ENCODE assay signal across 15 cellular contexts in genomic region chr3:43906847-43907507, GRCh38.
A peak's percentile ranks its signal among the peaks of the same experiment; 100 is the strongest.
DNase-seq lines count a peak whose midpoint lies in the region; ATAC-seq, FAIRE-seq and TF ChIP-seq lines count a peak whose summit lies in the region.
"Had no signal": no experiment of that assay in that cellular context is flagged by ENCODE, and none has a peak within 500 bp of the region (broad histone marks: within the 10 kb centered on the region; RNA-seq: fewer than 3 reads in every experiment).

No MANE protein-coding gene starts in this region.

- peak overlapping the region; percentile 1 to 48 for H3K4me3 Mint-ChIP-seq in stimulated activated naive B cell treated with anti-CD40 and anti-IgM and Interleukin-4, amounts not matched to agents 10 μg/mL and 1 μg/mL and 100 μg/mL, for 72 hours
- no peak overlapping the region for H3K4me3 Mint-ChIP-seq in Calu3 (ENCODE audit: low read depth, unreplicated experiment)

- 62 to 93% methylated on average over 3 to 8 of the region's 8 CpGs for WGBS in transverse colon (ENCODE audit: low coverage in 1 of 2), 2 donors

- TF ChIP-seq CTCF in Calu3 (IDR thresholded peaks at IDR 0.05; ENCODE audit: unreplicated experiment) = no peak
- no peak for TF ChIP-seq CTCF in vagina (IDR thresholded peaks at IDR 0.05)
- TF ChIP-seq CTCF in transverse colon (IDR thresholded peaks at IDR 0.05) = no peak

- H3K9me3 Mint-ChIP-seq in stimulated activated naive B cell treated with anti-CD40 and anti-IgM and Interleukin-4, amounts not matched to agents 10 μg/mL and 1 μg/mL and 100 μg/mL, for 72 hours = no peaks in the 10 kb centered on the region
- no peaks in the 10 kb centered on the region for H3K9me3 Mint-ChIP-seq in Calu3 (ENCODE audit: low read depth, unreplicated experiment)

- ATAC-seq in GM21786 (IDR thresholded peaks at IDR 0.05; ENCODE audit: unreplicated experiment) = peak; percentile 40
- peak; percentile 32 for ATAC-seq in HG03354 (IDR thresholded peaks at IDR 0.05; ENCODE audit: poor library complexity, severe bottlenecking, unreplicated experiment)
- ATAC-seq in stimulated activated naive B cell treated with anti-CD40 and anti-IgM and Interleukin-4, amounts not matched to agents 10 μg/mL and 1 μg/mL and 100 μg/mL, for 72 hours (replicated peaks) = peak; percentile 56 to 58
- ATAC-seq: right lobe of liver had no signal

- H3K36me3 ChIP-seq in vagina (no peaks in the 10 kb centered on the region), transverse colon (no peaks in the 10 kb centered on the region)
- H3K36me3 ChIP-seq: right lobe of liver, WERI-Rb-1 had no signal

- CTCF ChIA-PET in Calu3 (lab: Charles Lee) = no interaction called here

- H3K4me1 ChIP-seq in vagina (no peaks in the 10 kb centered on the region), transverse colon (no peaks in the 10 kb centered on the region)
- H3K4me1 ChIP-seq: right lobe of liver had no signal

- H3K27me3 ChIP-seq in vagina (no peaks in the 10 kb centered on the region), transverse colon (no peaks in the 10 kb centered on the region)
- H3K27me3 ChIP-seq: right lobe of liver had no signal

- no peak overlapping the region for H3K27ac ChIP-seq in vagina
- H3K27ac ChIP-seq in transverse colon = no peak overlapping the region
- H3K27ac ChIP-seq: right lobe of liver, WERI-Rb-1 had no signal

- H3K4me3 ChIP-seq in vagina = no peak overlapping the region
- no peak overlapping the region for H3K4me3 ChIP-seq in transverse colon
- H3K4me3 ChIP-seq: right lobe of liver had no signal

- TF ChIP-seq POLR2A in vagina (IDR thresholded peaks at IDR 0.05) = no peak
- TF ChIP-seq POLR2A in transverse colon (IDR thresholded peaks at IDR 0.05) = no peak

- TF ChIP-seq EP300 in transverse colon (IDR thresholded peaks at IDR 0.05; ENCODE audit: low read depth) = no peak

- in situ Hi-C loops in transverse colon (cut with MboI; ENCODE audit: low pct_ligation_motif_present in 1 of 4, low pct_unique_long_range_greater_than_20kb in 1 of 4, low sequenced_read_pairs in 3 of 4) = no loop called here

- H3K27me3 Mint-ChIP-seq in stimulated activated naive B cell treated with anti-CD40 and anti-IgM and Interleukin-4, amounts not matched to agents 10 μg/mL and 1 μg/mL and 100 μg/mL, for 72 hours = peaks cover 5 to 18% of the 10 kb centered on the region in 2 donors
- H3K27me3 Mint-ChIP-seq in Calu3 (ENCODE audit: unreplicated experiment) = peaks cover 57% of the 10 kb centered on the region

- BruUV-seq in Calu3 (replicated peaks; lab: Mats Ljungman, UMichigan) = no TSS peak

- intact Hi-C loops in Calu3 (cut with micrococcal nuclease; ENCODE audit: unreplicated experiment) (no loop called here), vagina (cut with DNase I) (no loop called here), transverse colon (cut with DNase I; ENCODE audit: low total_unique reads) (no loop called here)

- peak overlapping the region; percentile 78 for H3K27ac Mint-ChIP-seq in stimulated activated naive B cell treated with anti-CD40 and anti-IgM and Interleukin-4, amounts not matched to agents 10 μg/mL and 1 μg/mL and 100 μg/mL, for 72 hours
- no peak overlapping the region for H3K27ac Mint-ChIP-seq in Calu3 (ENCODE audit: unreplicated experiment)

- peak; percentile 89 for FAIRE-seq in GM19239 (lab: Jason Lieb, UNC)
- FAIRE-seq: islet of Langerhans had no signal

- H3K4me1 Mint-ChIP-seq in stimulated activated naive B cell treated with anti-CD40 and anti-IgM and Interleukin-4, amounts not matched to agents 10 μg/mL and 1 μg/mL and 100 μg/mL, for 72 hours = peaks cover 20 to 22% of the 10 kb centered on the region in 2 donors
- no peaks in the 10 kb centered on the region for H3K4me1 Mint-ChIP-seq in Calu3 (ENCODE audit: low read depth, unreplicated experiment)

- no peaks in the 10 kb centered on the region for H3K36me3 Mint-ChIP-seq in stimulated activated naive B cell treated with anti-CD40 and anti-IgM and Interleukin-4, amounts not matched to agents 10 μg/mL and 1 μg/mL and 100 μg/mL, for 72 hours
- no peaks in the 10 kb centered on the region for H3K36me3 Mint-ChIP-seq in Calu3 (ENCODE audit: insufficient read depth, unreplicated experiment)

- DNase-seq in GM19239 (ENCODE audit: insufficient read length, low spot score) (no peak), Calu3 (no peak), vagina (ENCODE audit: extremely low spot score in 2 of 2) (no peak), transverse colon (no peak)
- no peak for DNase-seq in stimulated activated naive B cell treated with anti-CD40 and anti-IgM and Interleukin-4, amounts not matched to agents 10 μg/mL and 1 μg/mL and 100 μg/mL, for 72 hours
- DNase-seq: activated T-cell treated with anti-CD3 and anti-CD28 coated beads, Interleukin-2, amount 50 U/mL, for 1 hour; amygdala; foreskin melanocyte; NCI-H146; right lobe of liver; Right ventricle myocardium superior; WERI-Rb-1 had no signal

- H3K9me3 ChIP-seq in vagina = no peaks in the 10 kb centered on the region
- no peaks in the 10 kb centered on the region for H3K9me3 ChIP-seq in transverse colon
- H3K9me3 ChIP-seq: right lobe of liver had no signal
